Comparison of ENCODE assay signal across 21 cellular contexts in genomic region chr1:198185101-198185500, GRCh38.
"Had no signal": no experiment of that assay in that cellular context is flagged by ENCODE, and none has a peak within 500 bp of the region (broad histone marks: within the 10 kb centered on the region; RNA-seq: fewer than 3 reads in every experiment).

No MANE protein-coding gene starts in this region.

- H3K36me3 Mint-ChIP-seq: naive B cell had no signal

- H3K27me3 ChIP-seq: colonic mucosa, suprapubic skin, transverse colon, uterus had no signal

- H3K4me3 ChIP-seq: colonic mucosa, mucosa of descending colon, psoas muscle, suprapubic skin, transverse colon, uterus had no signal

- H3K4me1 ChIP-seq: colonic mucosa had no signal

- H3K9me3 Mint-ChIP-seq: naive B cell had no signal

- H3K27ac Mint-ChIP-seq: brain had no signal

- ATAC-seq: left ventricle myocardium superior, mucosa of descending colon, psoas muscle, right cardiac atrium had no signal

- DNase-seq: activated CD4-positive, alpha-beta T cell treated with anti-CD3 and anti-CD28 coated beads, Interleukin-2, amount 50 U/mL, for 1 hour; activated CD8-positive, alpha-beta memory T cell treated with anti-CD3 and anti-CD28 coated beads, Interleukin-2, amount 50 U/mL, for 4 hours; activated gamma-delta T cell treated with Interleukin-2 at 50 U/mL for 16 hours; anterior cingulate cortex; central memory CD4-positive, alpha-beta T cell; colonic mucosa; erythroblast; left ventricle myocardium superior; mucosa of descending colon; psoas muscle; right cardiac atrium; stimulated activated CD4-positive, alpha-beta T cell treated with anti-CD3 and anti-CD28 coated beads, Interleukin-2, amount 100 ng/mL, for 24 hours; stimulated activated naive CD8-positive, alpha-beta T cell treated with anti-CD3 and anti-CD28 coated beads, Interleukin-15, Interleukin-2, amounts not matched to agents 100 U/mL and 50 U/mL, for 24 hours; T1000; transverse colon; uterus had no signal

- H3K4me3 Mint-ChIP-seq: brain had no signal

- H3K9me3 ChIP-seq: colonic mucosa, mucosa of descending colon, psoas muscle, suprapubic skin, transverse colon, uterus had no signal

- FAIRE-seq: endometrium, frontal cortex had no signal

- H3K27me3 Mint-ChIP-seq: brain, naive B cell had no signal

- H3K27ac ChIP-seq: colonic mucosa, psoas muscle, suprapubic skin, transverse colon, uterus had no signal

- H3K36me3 ChIP-seq: colonic mucosa, suprapubic skin, transverse colon, uterus had no signal
